ENCODE assay signal across 9 cellular contexts in genomic region chr5:37839441-37840035, GRCh38. TPM values are rescaled to one million over a fixed set of nuclear protein-coding genes. Genes with fewer than 3 reads are reported as not detected.
DNase-seq lines count a peak whose midpoint lies in the region; TF ChIP-seq lines count a peak whose summit lies in the region.
"Had no signal": no experiment of that assay in that cellular context is flagged by ENCODE, and none has a peak within 500 bp of the region (broad histone marks: within the 10 kb centered on the region; RNA-seq: fewer than 3 reads in every experiment).

No MANE protein-coding gene starts in this region.

- H3K4me1 ChIP-seq in liver (ENCODE audit: control insufficient read depth in 4 of 4, insufficient read depth in 4 of 4, low read length in 3 of 4), result peaks cover 17 to 46% (median 34%) of the 10 kb centered on the region in 4 donors
- H3K4me1 ChIP-seq in thyroid gland, result peaks cover 37% of the 10 kb centered on the region in 2 donors
- peaks cover 9% of the 10 kb centered on the region for H3K4me1 ChIP-seq in effector memory CD4-positive, alpha-beta T cell (ENCODE audit: control insufficient read depth, insufficient read depth, low read length, poor library complexity, severe bottlenecking)

- H3K36me3 ChIP-seq in liver (ENCODE audit: control insufficient read depth in 4 of 4, insufficient read depth in 3 of 4, low read depth in 1 of 4, low read length in 3 of 4) (no peaks in the 10 kb centered on the region), thyroid gland (no peaks in the 10 kb centered on the region)
- no peaks in the 10 kb centered on the region for H3K36me3 ChIP-seq in effector memory CD4-positive, alpha-beta T cell (ENCODE audit: control insufficient read depth, insufficient read depth, low read length)

- no peak for TF ChIP-seq CTCF in liver (IDR thresholded peaks at IDR 0.05; ENCODE audit: low read depth, low read length, missing input control)
- no peak for TF ChIP-seq CTCF in thyroid gland (IDR thresholded peaks at IDR 0.05)

- TF ChIP-seq POLR2A in thyroid gland (IDR thresholded peaks at IDR 0.05), result no peak

- H3K27ac ChIP-seq in liver (ENCODE audit: low read depth in 1 of 2, low read length in 2 of 2), result no peak overlapping the region
- no peak overlapping the region for H3K27ac ChIP-seq in thyroid gland
- H3K27ac ChIP-seq in effector memory CD4-positive, alpha-beta T cell (ENCODE audit: insufficient read depth, low read length, poor library complexity, severe bottlenecking), result no peak overlapping the region

- no peaks in the 10 kb centered on the region for H3K9me3 ChIP-seq in liver (ENCODE audit: control insufficient read depth in 4 of 4, low read length in 3 of 4)
- H3K9me3 ChIP-seq in thyroid gland, result no peaks in the 10 kb centered on the region
- no peaks in the 10 kb centered on the region for H3K9me3 ChIP-seq in effector memory CD4-positive, alpha-beta T cell (ENCODE audit: control insufficient read depth, low read length)

- WGBS in liver, result 2% methylated on average over 64 of the region's 64 CpGs
- 1% methylated on average over 11 to 25 of the region's 64 CpGs for WGBS in thyroid gland, 2 donors

- DNase-seq in GM03348 (ENCODE audit: low spot score) (peak; percentile 79), NCI-H1417 (lab: John Stamatoyannopoulos, UW) (peak in 2 of 3 experiments; percentile 73 to 76), cerebellum (ENCODE audit: low spot score) (peak; percentile 60), thyroid gland (peak; percentile 34 to 35), germinal center (ENCODE audit: low spot score) (no peak)
- DNase-seq in stimulated activated CD4-positive, alpha-beta T cell treated with anti-CD3 and anti-CD28 coated beads, Interleukin-4, amount 100 ng/mL, for 1 hour, result no peak
- DNase-seq in effector memory CD4-positive, alpha-beta T cell, result no peak

- no peak overlapping the region for H3K9ac ChIP-seq in liver (ENCODE audit: low read depth in 1 of 2, low read length in 2 of 2)

- peaks cover 0 to 5% (median 2%) of the 10 kb centered on the region in 4 donors for H3K27me3 ChIP-seq in liver (ENCODE audit: control insufficient read depth in 4 of 4, insufficient read depth in 4 of 4, low read length in 3 of 4)
- H3K27me3 ChIP-seq in thyroid gland, result peaks cover 36% of the 10 kb centered on the region
- H3K27me3 ChIP-seq in effector memory CD4-positive, alpha-beta T cell (replicated peaks; ENCODE audit: control insufficient read depth, insufficient read depth, low read length, poor library complexity, severe bottlenecking), result peaks cover 34% of the 10 kb centered on the region

- H3K4me3 ChIP-seq in liver (ENCODE audit: low read depth in 1 of 3, low read length in 3 of 3) (peak overlapping the region in 2 of 3 donors; percentile 23 to 54), thyroid gland (replicated peaks in 1 of 3) (peak overlapping the region in 1 of 3 donors; percentile 23)
- H3K4me3 ChIP-seq in effector memory CD4-positive, alpha-beta T cell (ENCODE audit: insufficient read depth, low read depth, low read length, poor library complexity, severe bottlenecking), result no peak overlapping the region
- H3K4me3 ChIP-seq: K562 had no signal

- TF ChIP-seq RAD21 in liver (IDR thresholded peaks at IDR 0.05), result no peak

- intact Hi-C loops in thyroid gland (cut with DNase I), result loop anchor here (5.0 kb wide), 1 partner anchor 353 kb away; no protein-coding TSS in a partner anchor

TF ChIP-seq in liver, 16 proteins besides CTCF, POLR2A, EP300 and RAD21:
- TF ChIP-seq HNF4A (conservative IDR thresholded peaks at IDR 0.05), result no peak
- no peak for TF ChIP-seq NR2F2 (IDR thresholded peaks at IDR 0.05)
- TF ChIP-seq ZBTB33 (IDR thresholded peaks at IDR 0.05), result no peak
- no peak for TF ChIP-seq HNF4G (IDR thresholded peaks at IDR 0.05)
- no peak for TF ChIP-seq JUND (IDR thresholded peaks at IDR 0.05)
- TF ChIP-seq ATF3 (IDR thresholded peaks at IDR 0.05), result no peak
- no peak for TF ChIP-seq RXRA (IDR thresholded peaks at IDR 0.05)
- TF ChIP-seq MAX (IDR thresholded peaks at IDR 0.05), result no peak
- no peak for TF ChIP-seq YY1 (IDR thresholded peaks at IDR 0.05)
- no peak for TF ChIP-seq TAF1 (conservative IDR thresholded peaks at IDR 0.05)
- TF ChIP-seq REST (IDR thresholded peaks at IDR 0.05), result no peak
- no peak for TF ChIP-seq EGR1 (IDR thresholded peaks at IDR 0.05; ENCODE audit: low read depth in 2 of 2)
- no peak for TF ChIP-seq GABPA (IDR thresholded peaks at IDR 0.05 in 1 of 2, conservative IDR thresholded peaks at IDR 0.05 in 1 of 2)
- no peak for TF ChIP-seq SP1 (IDR thresholded peaks at IDR 0.05)
- TF ChIP-seq FOXA2 (IDR thresholded peaks at IDR 0.05), result no peak

RNA-seq across cellular contexts. Expression of gene GDNF, which starts 0.3 kb away (rescaled TPM):
- total RNA-seq in cerebellum (not detected), liver (under 1 TPM in 1 of 2 donors, not detected in 1; 0.25 TPM), thyroid gland (not detected)
- under 1 TPM in 1 of 2 donors, not detected in 1; 0.09 TPM for polyA plus RNA-seq in liver
- total RNA-seq: K562 had no signal
- polyA plus RNA-seq: K562 had no signal

Comparison
In these comparisons a context has a peak if more than half of its experiments do, and no peak if none do; other contexts are left out.
1. DNase-seq: peak in GM03348 (single experiment), NCI-H1417 (2 of 3), cerebellum (single experiment) and thyroid gland (2 of 2); none in germinal center (single experiment), stimulated activated CD4-positive, alpha-beta T cell treated with anti-CD3 and anti-CD28 coated beads, Interleukin-4, amount 100 ng/mL, for 1 hour (single experiment) and effector memory CD4-positive, alpha-beta T cell (0 of 3).